Comparison of ENCODE assay signal across 2 cellular contexts in genomic region chr16:24996731-24997130, GRCh38.
TF ChIP-seq lines count a peak whose summit lies in the region.

No MANE protein-coding gene starts in this region.

TF ChIP-seq in IMR-90, 13 proteins besides CTCF, POLR2A, EP300 and RAD21:
- no peak for TF ChIP-seq MAFK (IDR thresholded peaks at IDR 0.05; ENCODE audit: low read depth, low read length)
- TF ChIP-seq FOS (IDR thresholded peaks at IDR 0.05; ENCODE audit: low read depth, low read length), result no peak
- no peak for TF ChIP-seq ELK1 (IDR thresholded peaks at IDR 0.05; ENCODE audit: borderline replicate concordance, low read depth, low read length)
- TF ChIP-seq CHD1 (IDR thresholded peaks at IDR 0.05; ENCODE audit: low read depth, low read length), result no peak
- no peak for TF ChIP-seq CEBPB (IDR thresholded peaks at IDR 0.05; ENCODE audit: low read depth, low read length)
- TF ChIP-seq MXI1 (IDR thresholded peaks at IDR 0.05; ENCODE audit: borderline replicate concordance, low read depth, low read length), result no peak
- no peak for TF ChIP-seq SMC3 (IDR thresholded peaks at IDR 0.05; ENCODE audit: low read depth, low read length)
- no peak for TF ChIP-seq BHLHE40 (IDR thresholded peaks at IDR 0.05; ENCODE audit: low read depth, low read length)
- no peak for TF ChIP-seq NFE2L2 (IDR thresholded peaks at IDR 0.05; ENCODE audit: low read depth, low read length)
- no peak for TF ChIP-seq RFX5 (IDR thresholded peaks at IDR 0.05; ENCODE audit: low read depth, low read length)
- TF ChIP-seq MAZ (IDR thresholded peaks at IDR 0.05; ENCODE audit: borderline replicate concordance, low read depth, low read length), result no peak
- TF ChIP-seq RCOR1 (IDR thresholded peaks at IDR 0.05; ENCODE audit: insufficient replicate concordance, low read length), result no peak
- no peak for TF ChIP-seq USF2 (IDR thresholded peaks at IDR 0.05; ENCODE audit: low read depth, low read length)

TF ChIP-seq in GM12878, 131 proteins besides CTCF, POLR2A, EP300 and RAD21:
- no peak for TF ChIP-seq ASH2L (IDR thresholded peaks at IDR 0.05; ENCODE audit: borderline replicate concordance, low read depth)
- TF ChIP-seq ZSCAN29 (IDR thresholded peaks at IDR 0.05), result no peak
- TF ChIP-seq CHD1 (IDR thresholded peaks at IDR 0.05; ENCODE audit: low read depth, low read length), result no peak
- TF ChIP-seq PAX5 (IDR thresholded peaks at IDR 0.05; ENCODE audit: borderline replicate concordance, low read depth, low read length), result no peak
- TF ChIP-seq MTA2 (IDR thresholded peaks at IDR 0.05; ENCODE audit: low read depth), result no peak
- no peak for TF ChIP-seq FOXK2 (IDR thresholded peaks at IDR 0.05)
- TF ChIP-seq POLR2AphosphoS2 (IDR thresholded peaks at IDR 0.05; ENCODE audit: low read depth, low read length), result no peak
- TF ChIP-seq, protein P1, sequence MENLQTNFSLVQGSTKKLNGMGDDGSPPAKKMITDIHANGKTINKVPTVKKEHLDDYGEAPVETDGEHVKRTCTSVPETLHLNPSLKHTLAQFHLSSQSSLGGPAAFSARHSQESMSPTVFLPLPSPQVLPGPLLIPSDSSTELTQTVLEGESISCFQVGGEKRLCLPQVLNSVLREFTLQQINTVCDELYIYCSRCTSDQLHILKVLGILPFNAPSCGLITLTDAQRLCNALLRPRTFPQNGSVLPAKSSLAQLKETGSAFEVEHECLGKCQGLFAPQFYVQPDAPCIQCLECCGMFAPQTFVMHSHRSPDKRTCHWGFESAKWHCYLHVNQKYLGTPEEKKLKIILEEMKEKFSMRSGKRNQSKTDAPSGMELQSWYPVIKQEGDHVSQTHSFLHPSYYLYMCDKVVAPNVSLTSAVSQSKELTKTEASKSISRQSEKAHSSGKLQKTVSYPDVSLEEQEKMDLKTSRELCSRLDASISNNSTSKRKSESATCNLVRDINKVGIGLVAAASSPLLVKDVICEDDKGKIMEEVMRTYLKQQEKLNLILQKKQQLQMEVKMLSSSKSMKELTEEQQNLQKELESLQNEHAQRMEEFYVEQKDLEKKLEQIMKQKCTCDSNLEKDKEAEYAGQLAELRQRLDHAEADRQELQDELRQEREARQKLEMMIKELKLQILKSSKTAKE (IDR thresholded peaks at IDR 0.05; ENCODE audit: low read depth, poor library complexity, severe bottlenecking), result no peak
- TF ChIP-seq REST (IDR thresholded peaks at IDR 0.05; ENCODE audit: low read depth, low read length), result no peak
- no peak for TF ChIP-seq CREM (IDR thresholded peaks at IDR 0.05; ENCODE audit: low read depth)
- no peak for TF ChIP-seq RUNX3 (IDR thresholded peaks at IDR 0.05; ENCODE audit: low read length)
- no peak for TF ChIP-seq USF2 (IDR thresholded peaks at IDR 0.05; ENCODE audit: borderline replicate concordance, low read depth, low read length)
- TF ChIP-seq SREBF1 (IDR thresholded peaks at IDR 0.05; ENCODE audit: low read length), result no peak
- TF ChIP-seq BCL3 (IDR thresholded peaks at IDR 0.05; ENCODE audit: borderline replicate concordance, insufficient read depth, low read depth, low read length, poor library complexity, severe bottlenecking), result no peak
- TF ChIP-seq PML (IDR thresholded peaks at IDR 0.05; ENCODE audit: low read length), result no peak
TF ChIP-seq in GM12878: peak in this region for 0.
